In the genomic region with DNA sequence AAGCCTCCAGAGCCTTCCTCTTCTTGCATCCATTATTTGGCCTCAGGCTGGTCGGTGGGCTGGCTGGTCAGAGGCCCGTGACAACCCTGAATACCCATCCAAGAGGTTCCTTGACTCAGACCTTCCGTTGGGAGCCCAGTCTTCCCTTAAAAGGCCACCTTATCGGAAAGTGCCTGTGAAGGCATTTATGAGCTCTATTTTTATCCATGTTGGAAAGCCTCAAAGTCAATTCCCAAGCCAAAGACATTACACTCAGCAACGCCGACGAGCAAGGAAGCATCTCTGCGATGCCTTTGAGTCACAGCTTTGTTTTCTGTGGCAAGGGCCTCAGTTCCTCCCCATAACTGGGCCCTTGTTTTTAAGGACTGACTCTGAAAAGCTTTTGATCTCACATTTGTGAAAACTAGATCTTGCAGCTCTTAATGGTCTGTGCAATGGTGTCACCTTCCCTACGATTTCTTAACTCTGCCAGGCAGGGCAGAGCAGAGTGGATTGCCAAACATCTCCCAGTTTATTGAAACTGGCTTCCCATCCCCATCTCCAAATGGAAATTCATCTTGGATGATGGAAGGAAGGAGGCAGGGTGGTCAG, we compare ENCODE assay signal across 11 cellular contexts. TPM values are rescaled to one million over a fixed set of nuclear protein-coding genes. Genes with fewer than 3 reads are reported as not detected.
DNase-seq lines count a peak whose midpoint lies in the region; ATAC-seq and TF ChIP-seq lines count a peak whose summit lies in the region.
"Had no signal": no experiment of that assay in that cellular context is flagged by ENCODE, and none has a peak within 500 bp of the region (broad histone marks: within the 10 kb centered on the region; RNA-seq: fewer than 3 reads in every experiment).

No MANE protein-coding gene starts in this region.

- no peak for ATAC-seq in stimulated activated naive CD8-positive, alpha-beta T cell treated with anti-CD3 and anti-CD28 coated beads, Interleukin-15, amount 100 ng/mL, for 72 hours
- ATAC-seq in stimulated activated naive CD8-positive, alpha-beta T cell treated with anti-CD3 and anti-CD28 coated beads, Interleukin-15, Interleukin-2, amounts not matched to agents 100 U/mL and 50 U/mL, for 24 hours, result no peak
- ATAC-seq in heart left ventricle (peak; percentile 68 to 89 (median 86)), GM21367 (IDR thresholded peaks at IDR 0.05; ENCODE audit: unreplicated experiment) (no peak)

- no peak overlapping the region for H3K27ac Mint-ChIP-seq in stimulated activated naive CD8-positive, alpha-beta T cell treated with anti-CD3 and anti-CD28 coated beads, Interleukin-15, amount 100 ng/mL, for 72 hours
- H3K27ac Mint-ChIP-seq in activated CD4-positive, alpha-beta memory T cell treated with anti-CD3 and anti-CD28 coated beads for 36 hours, result no peak overlapping the region

- no peaks in the 10 kb centered on the region for H3K27me3 Mint-ChIP-seq in stimulated activated naive CD8-positive, alpha-beta T cell treated with anti-CD3 and anti-CD28 coated beads, Interleukin-15, amount 100 ng/mL, for 72 hours
- H3K27me3 Mint-ChIP-seq in activated CD4-positive, alpha-beta memory T cell treated with anti-CD3 and anti-CD28 coated beads for 36 hours, result no peaks in the 10 kb centered on the region

- peaks cover 68% of the 10 kb centered on the region for H3K4me1 Mint-ChIP-seq in stimulated activated naive CD8-positive, alpha-beta T cell treated with anti-CD3 and anti-CD28 coated beads, Interleukin-15, amount 100 ng/mL, for 72 hours
- peaks cover 46% of the 10 kb centered on the region for H3K4me1 Mint-ChIP-seq in activated CD4-positive, alpha-beta memory T cell treated with anti-CD3 and anti-CD28 coated beads for 36 hours (ENCODE audit: low read depth)

- TF ChIP-seq POLR2A in heart left ventricle (IDR thresholded peaks at IDR 0.05), result peak in 1 of 2 donors; percentile 66

- no peaks in the 10 kb centered on the region for H3K9me3 ChIP-seq in heart left ventricle
- no peaks in the 10 kb centered on the region for H3K9me3 ChIP-seq in osteoblast (ENCODE audit: low read depth, low read length)

- DNase-seq in stimulated activated naive CD8-positive, alpha-beta T cell treated with anti-CD3 and anti-CD28 coated beads, Interleukin-15, amount 100 ng/mL, for 72 hours, result no peak
- DNase-seq in stimulated activated naive CD8-positive, alpha-beta T cell treated with anti-CD3 and anti-CD28 coated beads, Interleukin-15, Interleukin-2, amounts not matched to agents 100 U/mL and 50 U/mL, for 24 hours, result no peak
- DNase-seq in heart left ventricle (peak in 4 of 5 donors; percentile 62 to 82 (median 66)), osteoblast (ENCODE audit: insufficient read length, low spot score, missing footprints) (peak; percentile 90), occipital lobe (lab: John Stamatoyannopoulos, UW) (no peak), NOMO-1 treated with dmso at 0.1 percent for 144 hours (lab: John Stamatoyannopoulos, UW; ENCODE audit: unreplicated experiment) (no peak)
- no peak for DNase-seq in activated CD4-positive, alpha-beta memory T cell treated with anti-CD3 and anti-CD28 coated beads for 36 hours
- DNase-seq: central memory CD4-positive, alpha-beta T cell; IMR-90; NCI-H226 had no signal

- H3K36me3 ChIP-seq in heart left ventricle (no peaks in the 10 kb centered on the region), osteoblast (ENCODE audit: insufficient read depth, low read length) (no peaks in the 10 kb centered on the region)

- WGBS in heart left ventricle, 4 donors, result 25 to 32% (median 30%) methylated on average over 8 to 9 of the region's 9 CpGs

- H4K20me1 ChIP-seq in osteoblast (ENCODE audit: insufficient read depth, low read length), result no peaks in the 10 kb centered on the region

- H3K9me3 Mint-ChIP-seq in stimulated activated naive CD8-positive, alpha-beta T cell treated with anti-CD3 and anti-CD28 coated beads, Interleukin-15, amount 100 ng/mL, for 72 hours, result peaks cover 0 to 9% of the 10 kb centered on the region in 2 donors
- no peaks in the 10 kb centered on the region for H3K9me3 Mint-ChIP-seq in activated CD4-positive, alpha-beta memory T cell treated with anti-CD3 and anti-CD28 coated beads for 36 hours

- no peaks in the 10 kb centered on the region for H3K79me2 ChIP-seq in osteoblast (ENCODE audit: insufficient read depth, low read length)

- CTCF ChIA-PET in activated CD4-positive, alpha-beta memory T cell treated with anti-CD3 and anti-CD28 coated beads for 36 hours (lab: Charles Lee), result interaction anchor here (24.6 kb wide), 1 partner anchor 119 kb away, joined by 564 read pairs; a partner anchor contains a TSS

- peak overlapping the region in 2 of 12 donors; percentile 3 to 7 for H3K4me3 ChIP-seq in heart left ventricle
- H3K4me3 ChIP-seq in osteoblast (ENCODE audit: insufficient read depth, low read length), result peak overlapping the region; percentile 4

- H2AFZ ChIP-seq in osteoblast (ENCODE audit: low read length), result no peak overlapping the region

- H3K27me3 ChIP-seq in heart left ventricle, result no peaks in the 10 kb centered on the region
- H3K27me3 ChIP-seq in osteoblast (ENCODE audit: insufficient read depth, low read length), result no peaks in the 10 kb centered on the region

- TF ChIP-seq CTCF in heart left ventricle (IDR thresholded peaks at IDR 0.05), result no peak
- no peak for TF ChIP-seq CTCF in osteoblast (IDR thresholded peaks at IDR 0.05; ENCODE audit: extremely low read depth, low read depth, low read length)

- H3K4me1 ChIP-seq in heart left ventricle (peaks cover 0 to 64% (median 27%) of the 10 kb centered on the region in 12 donors), osteoblast (ENCODE audit: insufficient read depth, low read length) (peaks cover 34% of the 10 kb centered on the region)

- peak overlapping the region; percentile 14 to 26 for H3K4me3 Mint-ChIP-seq in stimulated activated naive CD8-positive, alpha-beta T cell treated with anti-CD3 and anti-CD28 coated beads, Interleukin-15, amount 100 ng/mL, for 72 hours
- no peak overlapping the region for H3K4me3 Mint-ChIP-seq in activated CD4-positive, alpha-beta memory T cell treated with anti-CD3 and anti-CD28 coated beads for 36 hours

- intact Hi-C loops in heart left ventricle (cut with DNase I), result loop anchor here in 2 of 10 donors (5.0 kb wide), 1 partner anchor 74 kb away; no protein-coding TSS in a partner anchor
- intact Hi-C loops in activated CD4-positive, alpha-beta memory T cell treated with anti-CD3 and anti-CD28 coated beads for 36 hours (cut with micrococcal nuclease), result no loop called here

- POLR2A ChIA-PET in activated CD4-positive, alpha-beta memory T cell treated with anti-CD3 and anti-CD28 coated beads for 36 hours (lab: Charles Lee), result no interaction called here

- no peaks in the 10 kb centered on the region for H3K36me3 Mint-ChIP-seq in activated CD4-positive, alpha-beta memory T cell treated with anti-CD3 and anti-CD28 coated beads for 36 hours

- H3K27ac ChIP-seq in heart left ventricle, result peak overlapping the region; percentile 19 to 93 (median 89)
- peak overlapping the region; percentile 84 for H3K27ac ChIP-seq in osteoblast (ENCODE audit: low read depth, low read length)

- peak overlapping the region; percentile 41 for H3K4me2 ChIP-seq in osteoblast (ENCODE audit: insufficient read depth, low read length)

RNA-seq across cellular contexts. Expression of a gene that starts 13.3 kb away (rescaled TPM):
- 10 to 100 TPM; 46.7 to 96.1 (median 60.4) TPM for total RNA-seq in heart left ventricle
- 10 to 100 TPM; 28.5 to 72.0 TPM for polyA plus RNA-seq in heart left ventricle
- total RNA-seq in osteoblast, result 55.7 and 61.6 TPM in 2 replicates
- total RNA-seq in occipital lobe, result 123 TPM
- 10 to 100 TPM; 53.4 to 60.0 TPM for total RNA-seq in activated CD4-positive, alpha-beta memory T cell treated with anti-CD3 and anti-CD28 coated beads for 36 hours

RNA-seq across cellular contexts. Expression of a gene that starts 16.6 kb away (rescaled TPM):
- total RNA-seq in heart left ventricle (10 to 100 TPM; 61.0 to 93.4 (median 66.2) TPM), osteoblast (43.6 and 48.1 TPM in 2 replicates), occipital lobe (39.0 TPM)
- polyA plus RNA-seq in heart left ventricle, result 100 to 1,000 TPM in 1 of 2 donors, 10 to 100 TPM in 1; 50.3 to 137 TPM
- 10 to 100 TPM; 48.3 to 54.1 TPM for total RNA-seq in activated CD4-positive, alpha-beta memory T cell treated with anti-CD3 and anti-CD28 coated beads for 36 hours

Comparison
In these comparisons a context has a peak if more than half of its experiments do, and no peak if none do; other contexts are left out.
1. ATAC-seq: peak in heart left ventricle (4 of 4); none in stimulated activated naive CD8-positive, alpha-beta T cell treated with anti-CD3 and anti-CD28 coated beads, Interleukin-15, amount 100 ng/mL, for 72 hours (single experiment), stimulated activated naive CD8-positive, alpha-beta T cell treated with anti-CD3 and anti-CD28 coated beads, Interleukin-15, Interleukin-2, amounts not matched to agents 100 U/mL and 50 U/mL, for 24 hours (single experiment) and GM21367 (single experiment).
2. DNase-seq: peak in heart left ventricle (4 of 5) and osteoblast (single experiment); none in stimulated activated naive CD8-positive, alpha-beta T cell treated with anti-CD3 and anti-CD28 coated beads, Interleukin-15, amount 100 ng/mL, for 72 hours (0 of 2), stimulated activated naive CD8-positive, alpha-beta T cell treated with anti-CD3 and anti-CD28 coated beads, Interleukin-15, Interleukin-2, amounts not matched to agents 100 U/mL and 50 U/mL, for 24 hours (single experiment), occipital lobe (single experiment), activated CD4-positive, alpha-beta memory T cell treated with anti-CD3 and anti-CD28 coated beads for 36 hours (single experiment) and NOMO-1 treated with dmso at 0.1 percent for 144 hours (single experiment).